ENCODE assay signal across 17 cellular contexts in genomic region chr2:239767016-239767905, GRCh38.
"Had no signal": no experiment of that assay in that cellular context is flagged by ENCODE, and none has a peak within 500 bp of the region (broad histone marks: within the 10 kb centered on the region; RNA-seq: fewer than 3 reads in every experiment).

No MANE protein-coding gene starts in this region.

- DNase-seq: activated CD4-positive, alpha-beta T cell treated with anti-CD3 and anti-CD28 coated beads for 48 hours; activated CD8-positive, alpha-beta memory T cell treated with anti-CD3 and anti-CD28 coated beads, Interleukin-2, amount 50 U/mL, for 4 hours; activated CD8-positive, alpha-beta T cell treated with anti-CD3 and anti-CD28 coated beads for 36 hours; activated T-cell treated with anti-CD3 and anti-CD28 coated beads, Interleukin-2, amount 50 U/mL, for 72 hours; erythroblast; left colon; naive thymus-derived CD4-positive, alpha-beta T cell; retina; small intestine; stimulated activated CD4-positive, alpha-beta T cell treated with anti-CD3 and anti-CD28 coated beads, Interleukin-4, amount 100 ng/mL, for 4 hours; stimulated activated CD8-positive, alpha-beta memory T cell treated with anti-CD3 and anti-CD28 coated beads, Interleukin-4, amount 100 ng/mL, for 48 hours; stimulated activated naive CD8-positive, alpha-beta T cell treated with anti-CD3 and anti-CD28 coated beads, Interleukin-15, Interleukin-2, amounts not matched to agents 100 U/mL and 50 U/mL, for 24 hours; T-helper 2 cell had no signal

- H3K4me3 ChIP-seq: mucosa of descending colon had no signal

- H3K27me3 Mint-ChIP-seq: activated CD8-positive, alpha-beta T cell treated with anti-CD3 and anti-CD28 coated beads for 36 hours had no signal

- H3K79me2 ChIP-seq: parathyroid adenoma had no signal

- H3K9ac ChIP-seq: parathyroid adenoma had no signal

- H3K4me3 Mint-ChIP-seq: activated CD8-positive, alpha-beta T cell treated with anti-CD3 and anti-CD28 coated beads for 36 hours; activated T-cell treated with anti-CD3 and anti-CD28 coated beads, Interleukin-2, amount 50 U/mL, for 72 hours; naive thymus-derived CD4-positive, alpha-beta T cell; type B pancreatic cell; WTC11 had no signal

- H3K27ac ChIP-seq: parathyroid adenoma had no signal

- H3K4me1 Mint-ChIP-seq: naive thymus-derived CD4-positive, alpha-beta T cell; WTC11 had no signal

- H3K27ac Mint-ChIP-seq: activated CD8-positive, alpha-beta T cell treated with anti-CD3 and anti-CD28 coated beads for 36 hours; activated T-cell treated with anti-CD3 and anti-CD28 coated beads, Interleukin-2, amount 50 U/mL, for 72 hours; type B pancreatic cell; WTC11 had no signal

- H3K9me3 Mint-ChIP-seq: type B pancreatic cell had no signal

- ATAC-seq: activated CD8-positive, alpha-beta T cell treated with anti-CD3 and anti-CD28 coated beads for 36 hours; activated T-cell treated with anti-CD3 and anti-CD28 coated beads, Interleukin-2, amount 50 U/mL, for 72 hours; left colon; mucosa of descending colon; naive thymus-derived CD4-positive, alpha-beta T cell; stimulated activated naive CD8-positive, alpha-beta T cell treated with anti-CD3 and anti-CD28 coated beads, Interleukin-15, Interleukin-2, amounts not matched to agents 100 U/mL and 50 U/mL, for 24 hours; WTC11 had no signal

- H3K36me3 Mint-ChIP-seq: naive thymus-derived CD4-positive, alpha-beta T cell; type B pancreatic cell had no signal

- H2AFZ ChIP-seq: parathyroid adenoma had no signal
